In genomic region chr15:65286069-65286703, GRCh38 we compare ENCODE assay signal across 8 cellular contexts. TPM values are rescaled to one million over a fixed set of nuclear protein-coding genes. Genes with fewer than 3 reads are reported as not detected.
DNase-seq lines count a peak whose midpoint lies in the region; ATAC-seq and TF ChIP-seq lines count a peak whose summit lies in the region.

No MANE protein-coding gene starts in this region.

- H3K36me3 Mint-ChIP-seq in CD4-positive, CD25-positive, alpha-beta regulatory T cell: peaks cover 11% of the 10 kb centered on the region
- peaks cover 3% of the 10 kb centered on the region for H3K36me3 Mint-ChIP-seq in effector memory CD8-positive, alpha-beta T cell (ENCODE audit: insufficient read depth)

- peak in 1 of 3 donors; percentile 50 for DNase-seq in CD4-positive, CD25-positive, alpha-beta regulatory T cell
- DNase-seq in RWPE1 (ENCODE audit: low spot score) (no peak), mesendoderm (no peak), tibial artery (peak in 1 of 2 donors; percentile 74), ecto neural progenitor cell (ENCODE audit: low spot score) (no peak)
- DNase-seq in effector memory CD8-positive, alpha-beta T cell: peak in 1 of 3 experiments; percentile 10

- peak; percentile 6 to 10 for ATAC-seq in CD4-positive, CD25-positive, alpha-beta regulatory T cell (ENCODE audit: low read depth in 2 of 2)
- ATAC-seq in GM18870 (IDR thresholded peaks at IDR 0.05; ENCODE audit: unreplicated experiment) (peak; percentile 16), HG03066 (IDR thresholded peaks at IDR 0.05; ENCODE audit: low read depth, unreplicated experiment) (peak; percentile 22)
- ATAC-seq in effector memory CD8-positive, alpha-beta T cell (replicated peaks): peak; percentile 21

- H3K18ac ChIP-seq in mesendoderm (ENCODE audit: low read length): peak overlapping the region; percentile 8

- no peak overlapping the region for H3K4ac ChIP-seq in mesendoderm (ENCODE audit: low read depth, low read length)

- no peaks in the 10 kb centered on the region for H3K36me3 ChIP-seq in CD4-positive, CD25-positive, alpha-beta regulatory T cell (ENCODE audit: control insufficient read depth, insufficient read depth, low read length)
- H3K36me3 ChIP-seq in mesendoderm (ENCODE audit: control insufficient read depth, insufficient read depth, low read length): no peaks in the 10 kb centered on the region
- peaks cover 0 to 8% (median 0%) of the 10 kb centered on the region in 3 donors for H3K36me3 ChIP-seq in tibial artery

- H2BK120ac ChIP-seq in mesendoderm (ENCODE audit: low read depth, low read length): no peak overlapping the region

- H3K27ac Mint-ChIP-seq in CD4-positive, CD25-positive, alpha-beta regulatory T cell: peak overlapping the region; percentile 48 to 94 (median 93)
- H3K27ac Mint-ChIP-seq in effector memory CD8-positive, alpha-beta T cell: peak overlapping the region; percentile 89 to 95

- TF ChIP-seq CTCF in RWPE1 (conservative IDR thresholded peaks at IDR 0.05; ENCODE audit: low read depth) (no peak), tibial artery (IDR thresholded peaks at IDR 0.05) (no peak)

- POLR2A ChIA-PET in RWPE1 (lab: Yijun Ruan, JAX; ENCODE audit: low non-redundant PET): interaction anchor here (0.7 kb wide), 2 partner anchors 11 to 14 kb away, joined by 3 to 9 read pairs; no protein-coding TSS in a partner anchor

- H2AK5ac ChIP-seq in mesendoderm (ENCODE audit: low read length): no peak overlapping the region

- peak overlapping the region; percentile 90 for H3K9ac ChIP-seq in mesendoderm (ENCODE audit: low read length)

- H2BK15ac ChIP-seq in mesendoderm (replicated peaks; ENCODE audit: low read depth): no peak overlapping the region

- peak overlapping the region; percentile 43 for H2BK5ac ChIP-seq in mesendoderm (ENCODE audit: low read length)

- CTCF ChIA-PET in RWPE1 (lab: Yijun Ruan, JAX): interaction anchor here (1.2 kb wide), 1 partner anchor 15 kb away, joined by 6 read pairs; no protein-coding TSS in a partner anchor

- H3K79me2 ChIP-seq in mesendoderm (ENCODE audit: control insufficient read depth, insufficient read depth, low read length): no peaks in the 10 kb centered on the region

- peak overlapping the region; percentile 90 for H3K23ac ChIP-seq in mesendoderm (ENCODE audit: low read length)

- peak overlapping the region; percentile 80 for H3K4me3 ChIP-seq in CD4-positive, CD25-positive, alpha-beta regulatory T cell (ENCODE audit: low read depth, low read length)
- H3K4me3 ChIP-seq in mesendoderm (ENCODE audit: low read length) (peak overlapping the region; percentile 55), tibial artery (peak overlapping the region; percentile 64 to 81)

- no peaks in the 10 kb centered on the region for H3K27me3 Mint-ChIP-seq in CD4-positive, CD25-positive, alpha-beta regulatory T cell
- H3K27me3 Mint-ChIP-seq in effector memory CD8-positive, alpha-beta T cell: no peaks in the 10 kb centered on the region

- no peaks in the 10 kb centered on the region for H3K9me3 ChIP-seq in CD4-positive, CD25-positive, alpha-beta regulatory T cell (ENCODE audit: control insufficient read depth in 2 of 2, low read length in 2 of 2)
- H3K9me3 ChIP-seq in tibial artery: no peaks in the 10 kb centered on the region

- peak overlapping the region; percentile 88 to 96 (median 91) for H3K4me3 Mint-ChIP-seq in CD4-positive, CD25-positive, alpha-beta regulatory T cell
- peak overlapping the region; percentile 84 to 85 for H3K4me3 Mint-ChIP-seq in effector memory CD8-positive, alpha-beta T cell

- WGBS in mesendoderm (ENCODE audit: extremely low coverage, insufficient coverage, low lambda C conversion rate): no CpG with 5 or more reads among the region's 52 CpGs

- H3K27ac ChIP-seq in CD4-positive, CD25-positive, alpha-beta regulatory T cell (ENCODE audit: insufficient read depth, low read length, poor library complexity, severe bottlenecking): peak overlapping the region; percentile 78
- peak overlapping the region; percentile 91 for H3K27ac ChIP-seq in RWPE1
- peak overlapping the region; percentile 67 for H3K27ac ChIP-seq in mesendoderm (ENCODE audit: low read depth, low read length)
- H3K27ac ChIP-seq in tibial artery: peak overlapping the region; percentile 86 to 87

- no peaks in the 10 kb centered on the region for H3K27me3 ChIP-seq in CD4-positive, CD25-positive, alpha-beta regulatory T cell (ENCODE audit: control insufficient read depth, insufficient read depth, low read length)
- H3K27me3 ChIP-seq in mesendoderm (ENCODE audit: insufficient read depth, low read length, poor library complexity) (no peaks in the 10 kb centered on the region), tibial artery (no peaks in the 10 kb centered on the region)

- peak overlapping the region; percentile 47 for H3K4me2 ChIP-seq in mesendoderm (ENCODE audit: low read length)

- intact Hi-C loops in tibial artery (cut with DNase I; ENCODE audit: low total_unique reads): no loop called here

- H4K8ac ChIP-seq in mesendoderm (ENCODE audit: low read depth, low read length): no peak overlapping the region

- peaks cover 15 to 53% (median 26%) of the 10 kb centered on the region in 4 donors for H3K4me1 Mint-ChIP-seq in CD4-positive, CD25-positive, alpha-beta regulatory T cell
- peaks cover 27 to 36% of the 10 kb centered on the region in 2 donors for H3K4me1 Mint-ChIP-seq in effector memory CD8-positive, alpha-beta T cell (ENCODE audit: low read depth in 2 of 2)

- H4K5ac ChIP-seq in mesendoderm (ENCODE audit: low read length): no peak overlapping the region

- peak overlapping the region; percentile 96 for H3K56ac ChIP-seq in mesendoderm (ENCODE audit: low read length)

- H3K79me1 ChIP-seq in mesendoderm (ENCODE audit: low read length): no peaks in the 10 kb centered on the region

- peaks cover 24% of the 10 kb centered on the region for H3K4me1 ChIP-seq in CD4-positive, CD25-positive, alpha-beta regulatory T cell (ENCODE audit: control insufficient read depth, insufficient read depth, low read length, poor library complexity, severe bottlenecking)
- H3K4me1 ChIP-seq in mesendoderm (ENCODE audit: control insufficient read depth, low read depth, low read length) (peaks cover 6% of the 10 kb centered on the region), tibial artery (peaks cover 0 to 23% (median 14%) of the 10 kb centered on the region in 4 donors)

- peaks cover 0 to 2% (median 0%) of the 10 kb centered on the region in 7 donors for H3K9me3 Mint-ChIP-seq in CD4-positive, CD25-positive, alpha-beta regulatory T cell
- H3K9me3 Mint-ChIP-seq in effector memory CD8-positive, alpha-beta T cell: no peaks in the 10 kb centered on the region

RNA-seq across cellular contexts. Expression of gene PARP16, which starts 0.5 kb away (rescaled TPM):
- total RNA-seq in CD4-positive, CD25-positive, alpha-beta regulatory T cell: 14.9 TPM
- 10 to 100 TPM; 20.4 to 25.9 (median 22.3) TPM for polyA plus RNA-seq in CD4-positive, CD25-positive, alpha-beta regulatory T cell
- 3.0 TPM for polyA plus RNA-seq in mesendoderm (2013, experiment 1 of 2)
- polyA plus RNA-seq in mesendoderm (2013, experiment 2 of 2): 3.0 TPM

RNA-seq across cellular contexts. Expression of gene RNU5A-1, which starts 9.7 kb away (rescaled TPM):
- total RNA-seq in CD4-positive, CD25-positive, alpha-beta regulatory T cell: not detected
- polyA plus RNA-seq in CD4-positive, CD25-positive, alpha-beta regulatory T cell: not detected
- not detected for polyA plus RNA-seq in mesendoderm (2013, experiment 1 of 2)
- polyA plus RNA-seq in mesendoderm (2013, experiment 2 of 2): not detected

RNA-seq across cellular contexts. Expression of gene RNU5B-1, which starts 18.3 kb away (rescaled TPM):
- total RNA-seq in CD4-positive, CD25-positive, alpha-beta regulatory T cell: not detected
- not detected for polyA plus RNA-seq in CD4-positive, CD25-positive, alpha-beta regulatory T cell
- not detected for polyA plus RNA-seq in mesendoderm (2013, experiment 1 of 2)
- polyA plus RNA-seq in mesendoderm (2013, experiment 2 of 2): not detected
